ENCODE assay signal across 18 cellular contexts in genomic region chr11:57397394-57397990, GRCh38.
"Had no signal": no experiment of that assay in that cellular context is flagged by ENCODE, and none has a peak within 500 bp of the region (broad histone marks: within the 10 kb centered on the region; RNA-seq: fewer than 3 reads in every experiment).

No MANE protein-coding gene starts in this region.

- H3K27ac ChIP-seq: ascending aorta, coronary artery, gastrocnemius medialis, heart right ventricle, left lung, thyroid gland, VCaP had no signal

- ATAC-seq: activated T-cell treated with anti-CD3 and anti-CD28 coated beads, Interleukin-2, amount 50 U/mL, for 72 hours; gastrocnemius medialis; heart right ventricle; left lung had no signal

- H3K9me3 ChIP-seq: ascending aorta, gastrocnemius medialis, heart right ventricle, left lung, thyroid gland had no signal

- H3K27me3 ChIP-seq: ascending aorta, heart right ventricle, left lung, thyroid gland had no signal

- DNase-seq: activated CD4-positive, alpha-beta T cell treated with anti-CD3 and anti-CD28 coated beads, Interleukin-2, amount 50 U/mL, for 1 hour; activated CD4-positive, CD25-positive, alpha-beta regulatory T cell treated with anti-CD3 and anti-CD28 coated beads, Interleukin-2, amount 50 U/mL, for 72 hours; activated CD8-positive, alpha-beta memory T cell treated with anti-CD3 and anti-CD28 coated beads for 24 hours; activated effector memory CD4-positive, alpha-beta T cell treated with anti-CD3 and anti-CD28 coated beads, Interleukin-2, amount 50 U/mL, for 16 hours; activated naive CD4-positive, alpha-beta T cell treated with anti-CD3 and anti-CD28 coated beads, Interleukin-2, amount 50 U/mL, for 16 hours; activated T-cell treated with anti-CD3 and anti-CD28 coated beads, Interleukin-2, amount 50 U/mL, for 72 hours; gastrocnemius medialis; heart right ventricle; left lung; occipital lobe; retina; stimulated activated CD8-positive, alpha-beta memory T cell treated with anti-CD3 and anti-CD28 coated beads, Interleukin-4, amount 100 ng/mL, for 48 hours; stimulated activated naive CD4-positive, alpha-beta T cell treated with Interleukin-2 at 50 U/mL for 16 hours; T-helper 9 cell; thyroid gland had no signal

- H3K4me1 ChIP-seq: ascending aorta, gastrocnemius medialis, heart right ventricle, left lung, thyroid gland had no signal

- H3K36me3 ChIP-seq: ascending aorta, gastrocnemius medialis, heart right ventricle, left lung, thyroid gland had no signal

- H3K4me3 ChIP-seq: ascending aorta, coronary artery, gastrocnemius medialis, heart right ventricle, left lung, thyroid gland had no signal
